In genomic region chr15:55791576-55792400, GRCh38 we compare ENCODE assay signal across 13 cellular contexts. TPM values are rescaled to one million over a fixed set of nuclear protein-coding genes. Genes with fewer than 3 reads are reported as not detected.
DNase-seq lines count a peak whose midpoint lies in the region; ATAC-seq and TF ChIP-seq lines count a peak whose summit lies in the region.
"Had no signal": no experiment of that assay in that cellular context is flagged by ENCODE, and none has a peak within 500 bp of the region (broad histone marks: within the 10 kb centered on the region; RNA-seq: fewer than 3 reads in every experiment).

No MANE protein-coding gene starts in this region.

- BruUV-seq in PC-3 (replicated peaks; lab: Mats Ljungman, UMichigan), result no TSS peak

- POLR2A ChIA-PET in PC-3 (lab: Charles Lee; ENCODE audit: unreplicated experiment), result no interaction called here

- peak; percentile 84 for ATAC-seq in PC-3
- peak; percentile 96 for ATAC-seq in upper lobe of right lung
- no peak for ATAC-seq in GM18511 (IDR thresholded peaks at IDR 0.05; ENCODE audit: unreplicated experiment)
- ATAC-seq: activated CD4-positive, alpha-beta T cell treated with anti-CD3 and anti-CD28 coated beads for 36 hours had no signal

- no peaks in the 10 kb centered on the region for H4K20me1 ChIP-seq in PC-3 (ENCODE audit: low read length)
- H4K20me1 ChIP-seq: BLaER1 had no signal

- H3K4me1 ChIP-seq in cardiac muscle cell (ENCODE audit: low read depth) (peaks cover 5% of the 10 kb centered on the region), left ventricle myocardium inferior (no peaks in the 10 kb centered on the region), PC-3 (ENCODE audit: insufficient read depth, low read length) (peaks cover 14% of the 10 kb centered on the region), upper lobe of right lung (no peaks in the 10 kb centered on the region)
- H3K4me1 ChIP-seq: adrenal gland, BLaER1 had no signal

- H3K36me3 ChIP-seq in cardiac muscle cell, result no peaks in the 10 kb centered on the region
- no peaks in the 10 kb centered on the region for H3K36me3 ChIP-seq in left ventricle myocardium inferior
- H3K36me3 ChIP-seq in PC-3 (ENCODE audit: low read depth, low read length), result no peaks in the 10 kb centered on the region
- no peaks in the 10 kb centered on the region for H3K36me3 ChIP-seq in upper lobe of right lung
- H3K36me3 ChIP-seq: adrenal gland, BLaER1, neural progenitor cell had no signal

- H3K4me2 ChIP-seq in PC-3 (ENCODE audit: low read length), result peak overlapping the region; percentile 4
- H3K4me2 ChIP-seq: BLaER1, neural progenitor cell had no signal

- TF ChIP-seq CTCF in cardiac muscle cell (IDR thresholded peaks at IDR 0.05; ENCODE audit: low read depth, low read length), result no peak
- no peak for TF ChIP-seq CTCF in left ventricle myocardium inferior (IDR thresholded peaks at IDR 0.05; ENCODE audit: borderline replicate concordance)
- TF ChIP-seq CTCF in PC-3 (conservative IDR thresholded peaks at IDR 0.05; ENCODE audit: low read depth, low read length), result no peak
- no peak for TF ChIP-seq CTCF in fibroblast of villous mesenchyme (IDR thresholded peaks at IDR 0.05; ENCODE audit: insufficient read depth, low read depth, low read length)
- TF ChIP-seq CTCF in upper lobe of right lung (IDR thresholded peaks at IDR 0.05), result no peak

- H3K9me2 ChIP-seq in PC-3 (replicated peaks; ENCODE audit: low read length), result no peaks in the 10 kb centered on the region

- no peaks in the 10 kb centered on the region for H3K9me3 ChIP-seq in cardiac muscle cell (ENCODE audit: low read depth)
- no peaks in the 10 kb centered on the region for H3K9me3 ChIP-seq in left ventricle myocardium inferior (replicated peaks)
- no peaks in the 10 kb centered on the region for H3K9me3 ChIP-seq in PC-3 (ENCODE audit: low read length)
- no peaks in the 10 kb centered on the region for H3K9me3 ChIP-seq in upper lobe of right lung
- H3K9me3 ChIP-seq: adrenal gland had no signal

- CTCF ChIA-PET in PC-3 (lab: Charles Lee), result no interaction called here

- DNase-seq in cardiac muscle cell (ENCODE audit: low read depth in 1 of 2, low spot score in 1 of 2), result peak in 1 of 2 donors; percentile 93
- DNase-seq in left ventricle myocardium inferior, result no peak
- peak; percentile 36 for DNase-seq in PC-3
- DNase-seq in fibroblast of villous mesenchyme (ENCODE audit: low read depth), result peak; percentile 87
- DNase-seq in upper lobe of right lung, result peak; percentile 78
- no peak for DNase-seq in activated CD4-positive, CD25-positive, alpha-beta regulatory T cell (lab: John Stamatoyannopoulos, UW)
- DNase-seq in HuH-7 (ENCODE audit: low spot score), result no peak
- DNase-seq: activated CD4-positive, alpha-beta T cell treated with anti-CD3 and anti-CD28 coated beads for 36 hours; adrenal gland; head of caudate nucleus had no signal

- no peak overlapping the region for H3K9ac ChIP-seq in PC-3 (ENCODE audit: low read length)
- H3K9ac ChIP-seq: BLaER1, neural progenitor cell had no signal

- no peak overlapping the region for H3K4me3 ChIP-seq in cardiac muscle cell
- H3K4me3 ChIP-seq in left ventricle myocardium inferior, result no peak overlapping the region
- H3K4me3 ChIP-seq in PC-3 (ENCODE audit: low read length), result no peak overlapping the region
- no peak overlapping the region for H3K4me3 ChIP-seq in fibroblast of villous mesenchyme (ENCODE audit: low read depth, low read length)
- no peak overlapping the region for H3K4me3 ChIP-seq in upper lobe of right lung
- H3K4me3 ChIP-seq: adrenal gland, BLaER1, neural progenitor cell had no signal

- no peaks in the 10 kb centered on the region for H3K79me2 ChIP-seq in PC-3 (ENCODE audit: low read length)

- H3F3A ChIP-seq in PC-3 (ENCODE audit: low read length, unreplicated experiment), result no peaks in the 10 kb centered on the region

- H2AFZ ChIP-seq in PC-3 (ENCODE audit: low read length), result no peak overlapping the region
- H2AFZ ChIP-seq: neural progenitor cell had no signal

- intact Hi-C loops in left ventricle myocardium inferior (cut with micrococcal nuclease), result no loop called here
- intact Hi-C loops in PC-3 (cut with micrococcal nuclease), result no loop called here
- intact Hi-C loops in upper lobe of right lung (cut with DNase I), result no loop called here

- H3K27me3 ChIP-seq in cardiac muscle cell (no peaks in the 10 kb centered on the region), left ventricle myocardium inferior (ENCODE audit: low read depth) (no peaks in the 10 kb centered on the region), PC-3 (ENCODE audit: low read length) (no peaks in the 10 kb centered on the region), upper lobe of right lung (no peaks in the 10 kb centered on the region)
- H3K27me3 ChIP-seq: adrenal gland, BLaER1, neural progenitor cell had no signal

- H3K27ac ChIP-seq in cardiac muscle cell, result peak overlapping the region; percentile 74
- no peak overlapping the region for H3K27ac ChIP-seq in left ventricle myocardium inferior (replicated peaks)
- 0 out of 2 replicates have a peak overlapping the region, but pooled peaks have one; percentile 1 for H3K27ac ChIP-seq in PC-3 (ENCODE audit: low read length)
- H3K27ac ChIP-seq in upper lobe of right lung, result peak overlapping the region; percentile 78
- H3K27ac ChIP-seq: adrenal gland, BLaER1, neural progenitor cell had no signal

RNA-seq across cellular contexts. Expression of gene PRTG, which starts 48.8 kb away (rescaled TPM):
- 48.0 and 93.8 TPM in 2 replicates for total RNA-seq in cardiac muscle cell
- 16.1 and 24.7 TPM in 2 replicates for polyA plus RNA-seq in cardiac muscle cell
- total RNA-seq in left ventricle myocardium inferior, result 0.69 TPM
- 1.4 and 5.2 TPM in 2 replicates for total RNA-seq in PC-3 (2014; rRNA removed)
- 6.4 and 6.9 TPM in 2 replicates for total RNA-seq in fibroblast of villous mesenchyme
- 8.6 TPM for total RNA-seq in upper lobe of right lung
- total RNA-seq: activated CD4-positive, alpha-beta T cell treated with anti-CD3 and anti-CD28 coated beads for 36 hours had no signal

Comparison
In these comparisons a context has a peak if more than half of its experiments do, and no peak if none do; other contexts are left out.
1. DNase-seq: peak in PC-3 (single experiment), fibroblast of villous mesenchyme (single experiment) and upper lobe of right lung (single experiment); none in left ventricle myocardium inferior (single experiment), activated CD4-positive, CD25-positive, alpha-beta regulatory T cell (0 of 4) and HuH-7 (single experiment).